ENCODE assay signal across 14 cellular contexts in the genomic region with DNA sequence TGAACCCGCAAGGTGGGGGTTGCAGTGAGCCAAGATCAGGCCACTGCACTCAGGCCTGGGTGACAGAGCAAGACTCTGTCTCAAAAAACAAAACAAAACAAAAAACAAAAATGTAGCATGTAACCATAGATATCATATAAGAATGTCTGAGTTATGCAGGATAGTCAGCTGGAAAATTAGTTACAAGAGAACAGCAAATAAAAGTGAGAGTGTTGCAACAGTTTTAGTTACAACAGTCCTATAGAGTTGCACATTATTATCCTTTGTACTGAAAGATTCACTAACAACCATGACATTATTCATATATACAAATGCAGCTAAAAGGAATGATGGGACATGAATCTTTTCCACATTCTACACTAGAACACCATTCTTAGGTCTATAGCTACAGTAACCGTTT.
"Had no signal": no experiment of that assay in that cellular context is flagged by ENCODE, and none has a peak within 500 bp of the region (broad histone marks: within the 10 kb centered on the region; RNA-seq: fewer than 3 reads in every experiment).

No MANE protein-coding gene starts in this region.

- H3K4me3 Mint-ChIP-seq: naive B cell had no signal

- H3K36me3 ChIP-seq: vagina had no signal

- H3K27me3 ChIP-seq: esophagus squamous epithelium, foreskin keratinocyte, hepatocyte, upper lobe of right lung, vagina had no signal

- H3K4me2 ChIP-seq: hepatocyte had no signal

- FAIRE-seq: islet of Langerhans, small intestine had no signal

- H3K9me3 ChIP-seq: esophagus squamous epithelium, upper lobe of right lung, vagina had no signal

- H3K4me1 ChIP-seq: esophagus squamous epithelium, upper lobe of right lung had no signal

- H3K27ac Mint-ChIP-seq: naive B cell had no signal

- H3K36me3 Mint-ChIP-seq: naive B cell had no signal

- H2AFZ ChIP-seq: hepatocyte had no signal

- H3K27me3 Mint-ChIP-seq: naive B cell had no signal

- ATAC-seq: foreskin keratinocyte, upper lobe of right lung had no signal

- H3K27ac ChIP-seq: esophagus squamous epithelium, foreskin keratinocyte, hepatocyte, upper lobe of right lung, vagina had no signal

- H3K4me3 ChIP-seq: esophagus squamous epithelium, hepatocyte, upper lobe of right lung, vagina had no signal

- DNase-seq: esophagus squamous epithelium; foreskin keratinocyte; head of caudate nucleus; kidney glomerular epithelial cell; mesendoderm; naive B cell; posterior cingulate gyrus; small intestine; stimulated activated CD4-positive, alpha-beta T cell treated with anti-CD3 and anti-CD28 coated beads, Interleukin-2, amount 100 ng/mL, for 48 hours; stimulated activated naive CD4-positive, alpha-beta T cell treated with Interleukin-2 at 50 U/mL for 16 hours; upper lobe of right lung had no signal

- H3K9me3 Mint-ChIP-seq: naive B cell had no signal
